Comparison of ENCODE assay signal across 21 cellular contexts in genomic region chr12:91432755-91433154, GRCh38.
"Had no signal": no experiment of that assay in that cellular context is flagged by ENCODE, and none has a peak within 500 bp of the region (broad histone marks: within the 10 kb centered on the region; RNA-seq: fewer than 3 reads in every experiment).

No MANE protein-coding gene starts in this region.

- ATAC-seq: effector memory CD8-positive, alpha-beta T cell; gastrocnemius medialis; mucosa of descending colon; natural killer cell treated with Interleukin-12 subunit alpha and Interleukin-12 subunit beta and Interleukin-15 and Interleukin-18, amount 100 ng/mL, for 72 hours; stimulated activated effector memory CD8-positive, alpha-beta T cell treated with anti-CD3 and anti-CD28 coated beads, Interleukin-12 subunit alpha, Interleukin-12 subunit beta, amount 100 ng/mL, for 72 hours had no signal

- DNase-seq: effector memory CD8-positive, alpha-beta T cell; gastrocnemius medialis; head of caudate nucleus; mucosa of descending colon; naive B cell; stimulated activated CD4-positive, alpha-beta T cell treated with anti-CD3 and anti-CD28 coated beads, Interleukin-2, amount 100 ng/mL, for 24 hours; stimulated activated CD4-positive, alpha-beta T cell treated with anti-CD3 and anti-CD28 coated beads, Interleukin-4, amount 100 ng/mL, for 24 hours; stimulated activated naive CD4-positive, alpha-beta T cell treated with Interleukin-2 at 50 U/mL for 16 hours; stomach; trophoblast cell had no signal

- H3K27ac Mint-ChIP-seq: effector memory CD8-positive, alpha-beta T cell; memory B cell; mesothelial cell of epicardium; naive B cell; natural killer cell treated with Interleukin-12 subunit alpha and Interleukin-12 subunit beta and Interleukin-15 and Interleukin-18, amount 100 ng/mL, for 72 hours; progenitor cell of endocrine pancreas; stimulated activated effector memory CD8-positive, alpha-beta T cell treated with anti-CD3 and anti-CD28 coated beads, Interleukin-12 subunit alpha, Interleukin-12 subunit beta, amount 100 ng/mL, for 72 hours had no signal

- H3K4me3 ChIP-seq: coronary artery, gastrocnemius medialis, lung, mucosa of descending colon, neural progenitor cell, stomach, thyroid gland, vagina had no signal

- H3K27me3 Mint-ChIP-seq: effector memory CD8-positive, alpha-beta T cell; progenitor cell of endocrine pancreas had no signal

- H3K9me3 Mint-ChIP-seq: effector memory CD8-positive, alpha-beta T cell; memory B cell; naive B cell; natural killer cell treated with Interleukin-12 subunit alpha and Interleukin-12 subunit beta and Interleukin-15 and Interleukin-18, amount 100 ng/mL, for 72 hours; stimulated activated effector memory CD8-positive, alpha-beta T cell treated with anti-CD3 and anti-CD28 coated beads, Interleukin-12 subunit alpha, Interleukin-12 subunit beta, amount 100 ng/mL, for 72 hours had no signal

- H3K27ac ChIP-seq: coronary artery, gastrocnemius medialis, neural progenitor cell, parathyroid adenoma, stomach, vagina had no signal

- H3K9me3 ChIP-seq: gastrocnemius medialis, mucosa of descending colon, stomach, thyroid gland, vagina had no signal

- H3K4me1 ChIP-seq: gastrocnemius medialis, parathyroid adenoma, stomach, vagina had no signal

- H3K36me3 ChIP-seq: gastrocnemius medialis, neural progenitor cell, stomach, thyroid gland, vagina had no signal

- H3K27me3 ChIP-seq: gastrocnemius medialis, neural progenitor cell, stomach, thyroid gland, vagina had no signal

- H3K4me1 Mint-ChIP-seq: memory B cell; naive B cell; stimulated activated effector memory CD8-positive, alpha-beta T cell treated with anti-CD3 and anti-CD28 coated beads, Interleukin-12 subunit alpha, Interleukin-12 subunit beta, amount 100 ng/mL, for 72 hours had no signal

- H3K36me3 Mint-ChIP-seq: memory B cell; mesothelial cell of epicardium; naive B cell; natural killer cell treated with Interleukin-12 subunit alpha and Interleukin-12 subunit beta and Interleukin-15 and Interleukin-18, amount 100 ng/mL, for 72 hours; neural progenitor cell; stimulated activated effector memory CD8-positive, alpha-beta T cell treated with anti-CD3 and anti-CD28 coated beads, Interleukin-12 subunit alpha, Interleukin-12 subunit beta, amount 100 ng/mL, for 72 hours had no signal

- H3K4me3 Mint-ChIP-seq: effector memory CD8-positive, alpha-beta T cell; memory B cell; mesothelial cell of epicardium; naive B cell; natural killer cell treated with Interleukin-12 subunit alpha and Interleukin-12 subunit beta and Interleukin-15 and Interleukin-18, amount 100 ng/mL, for 72 hours; neural progenitor cell; stimulated activated effector memory CD8-positive, alpha-beta T cell treated with anti-CD3 and anti-CD28 coated beads, Interleukin-12 subunit alpha, Interleukin-12 subunit beta, amount 100 ng/mL, for 72 hours had no signal
